In the genomic region with DNA sequence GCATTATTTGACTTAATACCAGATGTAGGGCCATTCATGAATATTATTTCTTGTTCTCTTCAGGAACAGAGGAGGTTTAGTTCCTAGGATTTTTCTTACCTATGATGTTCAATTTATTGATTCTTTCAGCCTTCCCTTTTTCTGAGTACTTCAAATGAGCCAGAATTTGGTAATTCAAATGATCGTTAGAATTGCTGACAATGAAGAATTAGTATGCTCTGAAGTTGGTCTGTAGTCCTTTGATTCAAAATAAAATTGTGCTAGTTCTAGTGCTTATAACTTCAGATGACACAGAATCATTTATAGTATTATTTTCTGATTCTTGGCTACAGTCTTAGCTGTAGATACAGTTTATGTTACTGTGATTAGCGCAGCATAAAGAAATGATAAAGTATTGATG, we compare ENCODE assay signal across 7 cellular contexts. TPM values are rescaled to one million over a fixed set of nuclear protein-coding genes. Genes with fewer than 3 reads are reported as not detected.
"Had no signal": no experiment of that assay in that cellular context is flagged by ENCODE, and none has a peak within 500 bp of the region (broad histone marks: within the 10 kb centered on the region; RNA-seq: fewer than 3 reads in every experiment).

No MANE protein-coding gene starts in this region.

- H3K27ac ChIP-seq: HL-60, KMS-11 had no signal

- DNase-seq: Karpas-422, KBM-7, KG1 had no signal

- H3K4me2 ChIP-seq: KMS-11 had no signal

- FAIRE-seq: HTR-8/SVneo had no signal

- H3K9ac ChIP-seq: KMS-11 had no signal

RNA-seq across cellular contexts. Expression of a gene that starts 35.2 kb away (rescaled TPM):
- total RNA-seq: HT-29 had no signal
